Comparison of ENCODE assay signal across 23 cellular contexts in the genomic region with DNA sequence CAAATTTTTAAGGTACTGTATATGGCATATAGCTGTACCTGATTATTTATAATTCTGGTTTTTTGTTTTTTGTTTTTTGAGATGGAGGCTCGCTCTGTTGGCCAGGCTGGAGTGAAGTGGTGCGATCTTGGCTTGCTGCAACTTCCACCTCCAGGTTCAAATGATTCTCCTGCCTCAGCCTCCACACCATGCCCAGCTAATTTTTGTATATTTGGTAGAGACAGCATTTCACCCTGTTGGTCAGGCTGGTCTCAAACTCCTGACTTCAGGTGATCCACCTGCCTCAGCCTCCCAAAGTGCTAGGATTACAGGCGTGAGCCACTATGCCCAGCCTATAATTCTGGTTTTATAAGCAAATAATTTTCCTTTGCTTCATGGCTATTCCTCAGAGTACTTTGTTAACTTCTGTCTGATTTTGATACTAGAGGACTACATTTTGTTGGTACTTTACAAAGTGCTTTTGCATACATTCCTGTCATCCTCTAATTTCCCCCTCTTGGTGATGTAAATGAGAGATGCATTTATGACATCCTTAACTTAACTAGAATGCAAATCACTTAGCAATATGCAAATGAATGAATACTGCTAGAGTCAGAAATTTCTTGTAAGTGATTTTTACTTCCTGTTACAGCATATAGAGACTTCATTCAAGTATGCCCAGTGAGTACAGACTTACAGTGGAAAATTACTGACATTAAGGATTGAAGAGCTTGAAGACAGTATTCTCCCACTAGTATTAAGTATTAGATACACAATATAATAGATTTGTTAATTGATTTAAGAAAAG. TPM values are rescaled to one million over a fixed set of nuclear protein-coding genes. Genes with fewer than 3 reads are reported as not detected.
A peak's percentile ranks its signal among the peaks of the same experiment; 100 is the strongest.
DNase-seq lines count a peak whose midpoint lies in the region; ATAC-seq lines count a peak whose summit lies in the region.
"Had no signal": no experiment of that assay in that cellular context is flagged by ENCODE, and none has a peak within 500 bp of the region (broad histone marks: within the 10 kb centered on the region; RNA-seq: fewer than 3 reads in every experiment).

No MANE protein-coding gene starts in this region.

- H3K27me3 Mint-ChIP-seq in activated T-cell treated with anti-CD3 and anti-CD28 coated beads, Interleukin-2, amount 50 U/mL, for 4 hours (ENCODE audit: low read depth), result peaks cover 2% of the 10 kb centered on the region
- H3K27me3 Mint-ChIP-seq in memory B cell, result no peaks in the 10 kb centered on the region

- no peaks in the 10 kb centered on the region for H3K4me1 Mint-ChIP-seq in activated T-cell treated with anti-CD3 and anti-CD28 coated beads, Interleukin-2, amount 50 U/mL, for 4 hours (ENCODE audit: low read depth)
- peaks cover 8% of the 10 kb centered on the region for H3K4me1 Mint-ChIP-seq in memory B cell
- H3K4me1 Mint-ChIP-seq: T-helper 17 cell had no signal

- H3K36me3 Mint-ChIP-seq in activated T-cell treated with anti-CD3 and anti-CD28 coated beads, Interleukin-2, amount 50 U/mL, for 4 hours (ENCODE audit: insufficient read depth), result peaks cover 3% of the 10 kb centered on the region
- H3K36me3 Mint-ChIP-seq in memory B cell, result peaks cover 6% of the 10 kb centered on the region

- no peak for DNase-seq in activated T-cell treated with anti-CD3 and anti-CD28 coated beads, Interleukin-2, amount 50 U/mL, for 4 hours
- DNase-seq in activated T-cell treated with anti-CD3 and anti-CD28 coated beads for 4 hours (no peak), NAMALWA (ENCODE audit: low spot score) (peak; percentile 82), memory B cell (ENCODE audit: low spot score in 2 of 2) (no peak), NOMO-1 treated with DMSO at 0.1 percent for 48 hours (lab: John Stamatoyannopoulos, UW; ENCODE audit: unreplicated experiment) (no peak), HK-2 (ENCODE audit: unreplicated experiment) (no peak), retina (no peak)
- DNase-seq: activated CD4-positive, alpha-beta T cell treated with anti-CD3 and anti-CD28 coated beads, Interleukin-2, amount 50 U/mL, for 48 hours; activated naive CD4-positive, alpha-beta T cell; BE2C; colonic mucosa; effector memory CD8-positive, alpha-beta T cell; mesenchymal stem cell; MV-4-11; NCI-H187; NCI-H2171 treated with DMSO at 0.1 percent for 48 hours; NCI-H524; RPMI8226; stimulated activated CD8-positive, alpha-beta memory T cell treated with anti-CD3 and anti-CD28 coated beads, Interleukin-4, amount 100 ng/mL, for 48 hours; substantia nigra; T-helper 17 cell had no signal

- peak; percentile 30 to 32 for ATAC-seq in activated T-cell treated with anti-CD3 and anti-CD28 coated beads, Interleukin-2, amount 50 U/mL, for 4 hours
- ATAC-seq in GM18870 (IDR thresholded peaks at IDR 0.05; ENCODE audit: unreplicated experiment), result peak; percentile 60
- ATAC-seq in memory B cell (ENCODE audit: low read depth), result peak; percentile 85
- ATAC-seq: A549; effector memory CD8-positive, alpha-beta T cell; T-helper 17 cell had no signal

- peaks cover 12% of the 10 kb centered on the region for H3K9me3 Mint-ChIP-seq in activated T-cell treated with anti-CD3 and anti-CD28 coated beads, Interleukin-2, amount 50 U/mL, for 4 hours
- H3K9me3 Mint-ChIP-seq in memory B cell, result peaks cover 7% of the 10 kb centered on the region

- H3K27ac Mint-ChIP-seq in memory B cell, result no peak overlapping the region
- H3K27ac Mint-ChIP-seq: effector memory CD8-positive, alpha-beta T cell; T-helper 17 cell had no signal

- H3K4me3 Mint-ChIP-seq in activated T-cell treated with anti-CD3 and anti-CD28 coated beads, Interleukin-2, amount 50 U/mL, for 4 hours, result no peak overlapping the region
- no peak overlapping the region for H3K4me3 Mint-ChIP-seq in memory B cell
- H3K4me3 Mint-ChIP-seq: effector memory CD8-positive, alpha-beta T cell; T-helper 17 cell had no signal

RNA-seq across cellular contexts. Expression of gene ARID1B, which starts 35.7 kb away (rescaled TPM):
- 10 to 100 TPM; 45.6 to 46.6 (median 46.0) TPM for total RNA-seq in activated T-cell treated with anti-CD3 and anti-CD28 coated beads, Interleukin-2, amount 50 U/mL, for 4 hours

Comparison
In these comparisons a context has a peak if more than half of its experiments do, and no peak if none do; other contexts are left out.
1. ATAC-seq: peak in every context shown above with its lines; median percentile 85 in memory B cell; 60 in GM18870; 31 in activated T-cell treated with anti-CD3 and anti-CD28 coated beads, Interleukin-2, amount 50 U/mL, for 4 hours.